ENCODE assay signal across 8 cellular contexts in genomic region chr17:33674685-33675084, GRCh38.
DNase-seq lines count a peak whose midpoint lies in the region; ATAC-seq, FAIRE-seq and TF ChIP-seq lines count a peak whose summit lies in the region.

No MANE protein-coding gene starts in this region.

- CTCF ChIA-PET in H1 (lab: Charles Lee; ENCODE audit: partially characterized antibody) = interaction anchor here (0.5 to 6.7 kb wide), 34 partner anchors 10 to 636 kb away, joined by 3 to 58 read pairs (median 4); no protein-coding TSS in a partner anchor

- H3K36me3 ChIP-seq in H1 (ENCODE audit: control insufficient read depth in 2 of 4, insufficient read depth in 4 of 4, low read length in 3 of 4) = no peaks in the 10 kb centered on the region
- no peaks in the 10 kb centered on the region for H3K36me3 ChIP-seq in mesenchymal stem cell (ENCODE audit: control insufficient read depth in 1 of 2, insufficient read depth in 2 of 2, low read depth in 1 of 2, low read length in 2 of 2)

- H3K79me1 ChIP-seq in H1 (ENCODE audit: low read depth, low read length) (no peaks in the 10 kb centered on the region), mesenchymal stem cell (replicated peaks; ENCODE audit: low read length, poor library complexity, severe bottlenecking) (no peaks in the 10 kb centered on the region)

- no peak overlapping the region for H2BK120ac ChIP-seq in H1 (replicated peaks; ENCODE audit: low read depth, low read length)
- H2BK120ac ChIP-seq in mesenchymal stem cell (ENCODE audit: low read depth, low read length) = no peak overlapping the region

- H3K27me3 Mint-ChIP-seq in stimulated activated naive B cell treated with anti-CD40 and anti-IgM and Interleukin-4, amounts not matched to agents 10 μg/mL and 1 μg/mL and 100 μg/mL, for 72 hours = peaks cover 0 to 10% of the 10 kb centered on the region in 2 donors

- TF ChIP-seq EP300 in H1 (IDR thresholded peaks at IDR 0.05; ENCODE audit: borderline replicate concordance in 1 of 2, low read depth in 2 of 2, low read length in 2 of 2) = no peak

- H3K4ac ChIP-seq in H1 (replicated peaks; ENCODE audit: insufficient read length, low read depth, low read length) (no peak overlapping the region), mesenchymal stem cell (ENCODE audit: low read depth in 1 of 2, low read length in 2 of 2) (no peak overlapping the region)

- H3K4me1 ChIP-seq in H1 (replicated peaks in 1 of 4; ENCODE audit: control insufficient read depth in 3 of 4, insufficient read depth in 4 of 4, low read length in 3 of 4) (no peaks in the 10 kb centered on the region), mesenchymal stem cell (ENCODE audit: control insufficient read depth, insufficient read depth, low read depth, low read length) (no peaks in the 10 kb centered on the region)

- H3K27ac Mint-ChIP-seq in stimulated activated naive B cell treated with anti-CD40 and anti-IgM and Interleukin-4, amounts not matched to agents 10 μg/mL and 1 μg/mL and 100 μg/mL, for 72 hours = no peak overlapping the region

- no peaks in the 10 kb centered on the region for H4K20me1 ChIP-seq in H1 (replicated peaks in 1 of 2; ENCODE audit: control insufficient read depth in 1 of 2, insufficient read depth in 2 of 2, low read length in 2 of 2)

- no peak overlapping the region for H2BK20ac ChIP-seq in H1 (ENCODE audit: low read length)

- H3K9ac ChIP-seq in H1 (replicated peaks in 1 of 4; ENCODE audit: extremely low read depth in 1 of 4, low read depth in 3 of 4, low read length in 3 of 4) (no peak overlapping the region), mesenchymal stem cell (ENCODE audit: low read length) (no peak overlapping the region)

- ATAC-seq in stimulated activated naive B cell treated with anti-CD40 and anti-IgM and Interleukin-4, amounts not matched to agents 10 μg/mL and 1 μg/mL and 100 μg/mL, for 72 hours (replicated peaks) = peak; percentile 65 to 79
- ATAC-seq in GM19328 (IDR thresholded peaks at IDR 0.05; ENCODE audit: unreplicated experiment) = no peak

- H2BK5ac ChIP-seq in H1 (ENCODE audit: low read depth, low read length) (no peak overlapping the region), mesenchymal stem cell (ENCODE audit: low read depth, low read length, poor library complexity, severe bottlenecking) (no peak overlapping the region)

- TF ChIP-seq RAD21 in H1 (IDR thresholded peaks at IDR 0.05 in 1 of 2, conservative IDR thresholded peaks at IDR 0.05 in 1 of 2; ENCODE audit: low read depth in 2 of 2, low read length in 2 of 2) = peak; percentile 70 to 73

- H3K18ac ChIP-seq in H1 (ENCODE audit: extremely low read depth, low read length) (no peak overlapping the region), mesenchymal stem cell (ENCODE audit: low read depth in 1 of 2, low read length in 2 of 2) (no peak overlapping the region)

- H3K9me3 Mint-ChIP-seq in stimulated activated naive B cell treated with anti-CD40 and anti-IgM and Interleukin-4, amounts not matched to agents 10 μg/mL and 1 μg/mL and 100 μg/mL, for 72 hours = no peaks in the 10 kb centered on the region

- WGBS in H1 (ENCODE audit: extremely low coverage in 1 of 2, insufficient coverage in 1 of 2, insufficient read length in 1 of 2, insufficient replicate concordance in 2 of 2, low coverage in 1 of 2, low lambda C conversion rate in 2 of 2, missing lambda C conversion rate in 1 of 2), 2 experiments = 49% methylated on average over 8 of the region's 8 CpGs; no CpG with 5 or more reads in 1 of the 2 experiments
- 42% methylated on average over 7 of the region's 8 CpGs for WGBS in mesenchymal stem cell

- H2BK12ac ChIP-seq in H1 (ENCODE audit: low read depth, low read length) (no peak overlapping the region), mesenchymal stem cell (ENCODE audit: low read length in 2 of 2) (no peak overlapping the region)

- no peak overlapping the region for H3K4me2 ChIP-seq in H1 (ENCODE audit: insufficient read depth in 1 of 2, low read depth in 2 of 2, low read length in 2 of 2)
- no peak overlapping the region for H3K4me2 ChIP-seq in mesenchymal stem cell (ENCODE audit: low read length, poor library complexity, severe bottlenecking)

- peak; percentile 74 for DNase-seq in AG08395 (ENCODE audit: low spot score)
- DNase-seq in GM12865 (ENCODE audit: low read depth) = peak; percentile 70
- peak; percentile 65 for DNase-seq in NB4 (ENCODE audit: low read depth)
- peak; percentile 17 to 85 for DNase-seq in H1 (ENCODE audit: low read depth in 1 of 2, low spot score in 2 of 2)
- peak; percentile 64 for DNase-seq in mesenchymal stem cell
- no peak for DNase-seq in stimulated activated naive B cell treated with anti-CD40 and anti-IgM and Interleukin-4, amounts not matched to agents 10 μg/mL and 1 μg/mL and 100 μg/mL, for 72 hours

- H4K8ac ChIP-seq in H1 (ENCODE audit: extremely low read depth, insufficient read depth, low read length) (no peak overlapping the region), mesenchymal stem cell (ENCODE audit: low read length) (no peak overlapping the region)

- TF ChIP-seq POLR2A in NB4 (IDR thresholded peaks at IDR 0.05; ENCODE audit: extremely low read depth, insufficient read length) (no peak), H1 (IDR thresholded peaks at IDR 0.05; ENCODE audit: control extremely low read depth in 1 of 2, low read depth in 2 of 2, low read length in 2 of 2) (no peak)

- H2AK5ac ChIP-seq in H1 (ENCODE audit: low read depth, low read length) (no peak overlapping the region), mesenchymal stem cell (ENCODE audit: low read length, severe bottlenecking) (no peak overlapping the region)

- FAIRE-seq in H1 (lab: Jason Lieb, UNC) = peak; percentile 92

- no peaks in the 10 kb centered on the region for H3K4me1 Mint-ChIP-seq in stimulated activated naive B cell treated with anti-CD40 and anti-IgM and Interleukin-4, amounts not matched to agents 10 μg/mL and 1 μg/mL and 100 μg/mL, for 72 hours

- H2BK15ac ChIP-seq in H1 (ENCODE audit: low read length) = no peak overlapping the region
- H2BK15ac ChIP-seq in mesenchymal stem cell (ENCODE audit: low read depth, poor library complexity, severe bottlenecking) = no peak overlapping the region

- POLR2A ChIA-PET in H1 (lab: Charles Lee; ENCODE audit: partially characterized antibody) = no interaction called here

- H3K27ac ChIP-seq in H1 (ENCODE audit: low read depth, low read length) (no peak overlapping the region), mesenchymal stem cell (ENCODE audit: low read length, poor library complexity, severe bottlenecking) (no peak overlapping the region)

- no peaks in the 10 kb centered on the region for H3K23me2 ChIP-seq in H1 (ENCODE audit: low read depth, low read length)

- H3K56ac ChIP-seq in H1 (replicated peaks; ENCODE audit: insufficient read length, low read depth, low read length) = no peak overlapping the region

- no peak overlapping the region for H4K5ac ChIP-seq in H1 (ENCODE audit: insufficient read length, low read depth, low read length)

- H3K14ac ChIP-seq in H1 (ENCODE audit: insufficient read length) = no peak overlapping the region
- H3K14ac ChIP-seq in mesenchymal stem cell (ENCODE audit: low read length in 2 of 2) = no peak overlapping the region

- H2AFZ ChIP-seq in H1 (ENCODE audit: low read length) = no peak overlapping the region
- no peak overlapping the region for H2AFZ ChIP-seq in mesenchymal stem cell (ENCODE audit: low read depth, low read length)

- no peak overlapping the region for H4K91ac ChIP-seq in H1 (replicated peaks; ENCODE audit: insufficient read length, low read length)
- H4K91ac ChIP-seq in mesenchymal stem cell (ENCODE audit: low read length) = no peak overlapping the region

- H3K23ac ChIP-seq in H1 (ENCODE audit: insufficient read length) (no peak overlapping the region), mesenchymal stem cell (ENCODE audit: low read length in 2 of 2) (no peak overlapping the region)

- no peaks in the 10 kb centered on the region for H3K79me2 ChIP-seq in H1 (ENCODE audit: control insufficient read depth in 1 of 2, insufficient read depth in 2 of 2, low read length in 2 of 2)

- TF ChIP-seq CTCF in GM12865 (IDR thresholded peaks at IDR 0.05; ENCODE audit: insufficient read depth, low read depth, low read length, missing control alignments) (peak; percentile 75), NB4 (IDR thresholded peaks at IDR 0.05; ENCODE audit: low read depth, low read length) (peak; percentile 79), WI38 (IDR thresholded peaks at IDR 0.05; ENCODE audit: low read depth, low read length) (peak; percentile 27; the same call in 1 of the 2 replicates), H1 (IDR thresholded peaks at IDR 0.05; ENCODE audit: control extremely low read depth in 1 of 3, insufficient read depth in 1 of 3, low read depth in 1 of 3, low read length in 3 of 3) (peak; percentile 48 to 78 (median 70))

- H3K4me3 Mint-ChIP-seq in stimulated activated naive B cell treated with anti-CD40 and anti-IgM and Interleukin-4, amounts not matched to agents 10 μg/mL and 1 μg/mL and 100 μg/mL, for 72 hours = no peak overlapping the region

- H3K27me3 ChIP-seq in H1 (replicated peaks in 1 of 4; ENCODE audit: control insufficient read depth in 3 of 4, extremely low read depth in 1 of 4, insufficient read depth in 3 of 4, low read length in 3 of 4) = no peaks in the 10 kb centered on the region
- peaks cover 0 to 42% of the 10 kb centered on the region in 2 experiments for H3K27me3 ChIP-seq in mesenchymal stem cell (ENCODE audit: control insufficient read depth in 1 of 2, insufficient read depth in 1 of 2, low read length in 2 of 2)

- H3K9me3 ChIP-seq in H1 (ENCODE audit: insufficient read depth in 2 of 2, low read depth in 1 of 2, low read length in 1 of 2) = no peaks in the 10 kb centered on the region
- H3K9me3 ChIP-seq in mesenchymal stem cell (ENCODE audit: control insufficient read depth, low read length) = no peaks in the 10 kb centered on the region

- H3K4me3 ChIP-seq in GM12865 (ENCODE audit: low read depth, low read length) (no peak overlapping the region), NB4 (ENCODE audit: low read depth, low read length) (no peak overlapping the region), WI38 (ENCODE audit: low read depth, low read length) (no peak overlapping the region), H1 (ENCODE audit: extremely low read depth in 1 of 4, insufficient read depth in 2 of 4, low read depth in 3 of 4, low read length in 4 of 4) (no peak overlapping the region), mesenchymal stem cell (ENCODE audit: insufficient read depth in 1 of 2, low read depth in 1 of 2, low read length in 2 of 2) (no peak overlapping the region)

- H3K36me3 Mint-ChIP-seq in stimulated activated naive B cell treated with anti-CD40 and anti-IgM and Interleukin-4, amounts not matched to agents 10 μg/mL and 1 μg/mL and 100 μg/mL, for 72 hours = no peaks in the 10 kb centered on the region

TF ChIP-seq in H1, 55 proteins besides CTCF, POLR2A, EP300 and RAD21:
- TF ChIP-seq ASH2L (IDR thresholded peaks at IDR 0.05; ENCODE audit: low read length) (no peak), USF2 (IDR thresholded peaks at IDR 0.05; ENCODE audit: low read length) (peak; percentile 79)

Comparison
In these comparisons a context has a peak if more than half of its experiments do, and no peak if none do; other contexts are left out.
1. CTCF ChIP-seq: peak in every context shown above with its lines; median percentile 79 in NB4; 75 in GM12865; 70 in H1; 27 in WI38.